8 cellular contexts compared by ENCODE assay signal in genomic region chr17:27760069-27760885, GRCh38. TPM values are rescaled to one million over a fixed set of nuclear protein-coding genes. Genes with fewer than 3 reads are reported as not detected.
DNase-seq lines count a peak whose midpoint lies in the region; ATAC-seq, FAIRE-seq and TF ChIP-seq lines count a peak whose summit lies in the region.
"Had no signal": no experiment of that assay in that cellular context is flagged by ENCODE, and none has a peak within 500 bp of the region (broad histone marks: within the 10 kb centered on the region; RNA-seq: fewer than 3 reads in every experiment).

No MANE protein-coding gene starts in this region.

- H3K27ac ChIP-seq in left lung, result no peak overlapping the region

- DNase-seq in MG63, result peak; percentile 49
- DNase-seq in activated CD4-positive, CD25-positive, alpha-beta regulatory T cell treated with anti-CD3 and anti-CD28 coated beads, Interleukin-2, amount 50 U/mL, for 16 hours (ENCODE audit: low read depth, low spot score), result peak; percentile 40
- DNase-seq in bronchial epithelial cell (ENCODE audit: low read depth), result peak; percentile 8
- peak; percentile 65 to 93 for DNase-seq in left lung
- peak; percentile 60 to 78 for DNase-seq in stimulated activated CD4-positive, alpha-beta T cell treated with anti-CD3 and anti-CD28 coated beads, Interleukin-4, amount 100 ng/mL, for 48 hours (ENCODE audit: low read depth in 2 of 2)

- no peak for FAIRE-seq in bronchial epithelial cell (lab: Jason Lieb, UNC)
- FAIRE-seq: frontal cortex had no signal

- peaks cover 0 to 4% of the 10 kb centered on the region in 2 donors for H3K4me1 ChIP-seq in left lung

- TF ChIP-seq CTCF in GM12872 (IDR thresholded peaks at IDR 0.05; ENCODE audit: insufficient read depth, low read depth, low read length), result peak; percentile 90
- TF ChIP-seq CTCF in bronchial epithelial cell (IDR thresholded peaks at IDR 0.05; ENCODE audit: insufficient read depth, low read length, severe bottlenecking), result peak; percentile 81
- TF ChIP-seq CTCF in left lung (IDR thresholded peaks at IDR 0.05), result peak; percentile 90 to 96

- H3K4me3 ChIP-seq in MG63 (no peak overlapping the region), bronchial epithelial cell (ENCODE audit: low read depth, low read length) (no peak overlapping the region), left lung (no peak overlapping the region)

- H3K36me3 ChIP-seq in MG63 (no peaks in the 10 kb centered on the region), bronchial epithelial cell (ENCODE audit: control insufficient read depth, insufficient read depth, low read length) (no peaks in the 10 kb centered on the region), left lung (no peaks in the 10 kb centered on the region)

- H3K27me3 ChIP-seq in MG63, result no peaks in the 10 kb centered on the region
- no peaks in the 10 kb centered on the region for H3K27me3 ChIP-seq in bronchial epithelial cell (ENCODE audit: control insufficient read depth, insufficient read depth, low read length)
- H3K27me3 ChIP-seq in left lung, result no peaks in the 10 kb centered on the region

- ATAC-seq in left lung (peak; percentile 77), HG03520 (IDR thresholded peaks at IDR 0.05; ENCODE audit: unreplicated experiment) (no peak)

- intact Hi-C loops in left lung (cut with DNase I), result loop anchor here in 1 of 2 donors (5.0 kb wide), 1 partner anchor 122 kb away; no protein-coding TSS in a partner anchor

- H3K9me3 ChIP-seq in MG63, result no peaks in the 10 kb centered on the region
- no peaks in the 10 kb centered on the region for H3K9me3 ChIP-seq in left lung

RNA-seq across cellular contexts. Expression of gene NOS2, which starts 40.1 kb away (rescaled TPM):
- not detected in 2 replicates for total RNA-seq in MG63 (2014; rRNA removed; shearing (Covaris generic); ENCODE audit: low replicate concordance)
- total RNA-seq in bronchial epithelial cell (under 0.01 TPM in 1 of 2 replicates, not detected in the other), left lung (under 1 TPM; 0.34 to 0.70 TPM)

Comparison
In these comparisons a context has a peak if more than half of its experiments do, and no peak if none do; other contexts are left out.
1. DNase-seq: peak in every context shown above with its lines; median percentile 79 in left lung; 69 in stimulated activated CD4-positive, alpha-beta T cell treated with anti-CD3 and anti-CD28 coated beads, Interleukin-4, amount 100 ng/mL, for 48 hours; 49 in MG63; 40 in activated CD4-positive, CD25-positive, alpha-beta regulatory T cell treated with anti-CD3 and anti-CD28 coated beads, Interleukin-2, amount 50 U/mL, for 16 hours; 8 in bronchial epithelial cell.